In genomic region chr4:113762061-113762850, GRCh38 we compare ENCODE assay signal across 8 cellular contexts. TPM values are rescaled to one million over a fixed set of nuclear protein-coding genes. Genes with fewer than 3 reads are reported as not detected.
DNase-seq lines count a peak whose midpoint lies in the region; ATAC-seq and TF ChIP-seq lines count a peak whose summit lies in the region.

No MANE protein-coding gene starts in this region.

- peak overlapping the region; percentile 67 for H3K4me3 ChIP-seq in LNCaP clone FGC (ENCODE audit: low read depth, low read length)

- TF ChIP-seq CTCF in LNCaP clone FGC (IDR thresholded peaks at IDR 0.05; ENCODE audit: control insufficient read depth, extremely low read depth, insufficient read depth), result no peak
- 0 out of 2 replicates have a peak, but pooled peaks have one; percentile 2 for TF ChIP-seq CTCF in RWPE1 (conservative IDR thresholded peaks at IDR 0.05; ENCODE audit: low read depth)

- H3K27ac Mint-ChIP-seq in naive thymus-derived CD8-positive, alpha-beta T cell, result peak overlapping the region; percentile 95 to 100 (median 98)
- H3K27ac Mint-ChIP-seq in stimulated activated naive B cell treated with anti-CD40 and anti-IgM and Interleukin-4, amounts not matched to agents 10 μg/mL and 1 μg/mL and 100 μg/mL, for 72 hours, result peak overlapping the region; percentile 99

- H3K9me3 Mint-ChIP-seq in naive thymus-derived CD8-positive, alpha-beta T cell, result no peaks in the 10 kb centered on the region
- H3K9me3 Mint-ChIP-seq in stimulated activated naive B cell treated with anti-CD40 and anti-IgM and Interleukin-4, amounts not matched to agents 10 μg/mL and 1 μg/mL and 100 μg/mL, for 72 hours, result no peaks in the 10 kb centered on the region

- peak overlapping the region; percentile 100 for H3K27ac ChIP-seq in RWPE1

- DNase-seq in EL (peak; percentile 99), GOT3 (lab: John Stamatoyannopoulos, UW) (peak; percentile 70), LNCaP clone FGC (ENCODE audit: low read depth) (no peak), RWPE1 (ENCODE audit: low spot score) (peak; percentile 98), fibroblast of peridontal ligament (ENCODE audit: extremely low read depth) (peak; percentile 100)
- DNase-seq in activated effector memory CD4-positive, alpha-beta T cell treated with Interleukin-2 at 50 U/mL for 16 hours, result peak; percentile 95
- DNase-seq in naive thymus-derived CD8-positive, alpha-beta T cell, result peak; percentile 88 to 100 (median 98)
- peak; percentile 98 for DNase-seq in stimulated activated naive B cell treated with anti-CD40 and anti-IgM and Interleukin-4, amounts not matched to agents 10 μg/mL and 1 μg/mL and 100 μg/mL, for 72 hours

- H3K27me3 Mint-ChIP-seq in naive thymus-derived CD8-positive, alpha-beta T cell, result peaks cover 0 to 4% (median 0%) of the 10 kb centered on the region in 5 donors
- no peaks in the 10 kb centered on the region for H3K27me3 Mint-ChIP-seq in stimulated activated naive B cell treated with anti-CD40 and anti-IgM and Interleukin-4, amounts not matched to agents 10 μg/mL and 1 μg/mL and 100 μg/mL, for 72 hours

- peak; percentile 72 to 77 for ATAC-seq in naive thymus-derived CD8-positive, alpha-beta T cell
- peak; percentile 75 to 76 for ATAC-seq in stimulated activated naive B cell treated with anti-CD40 and anti-IgM and Interleukin-4, amounts not matched to agents 10 μg/mL and 1 μg/mL and 100 μg/mL, for 72 hours (replicated peaks)

- peaks cover 0 to 12% (median 0%) of the 10 kb centered on the region in 3 donors for H3K36me3 Mint-ChIP-seq in naive thymus-derived CD8-positive, alpha-beta T cell
- H3K36me3 Mint-ChIP-seq in stimulated activated naive B cell treated with anti-CD40 and anti-IgM and Interleukin-4, amounts not matched to agents 10 μg/mL and 1 μg/mL and 100 μg/mL, for 72 hours, result peaks cover 13 to 20% of the 10 kb centered on the region in 2 donors

- peak overlapping the region; percentile 88 to 99 (median 96) for H3K4me3 Mint-ChIP-seq in naive thymus-derived CD8-positive, alpha-beta T cell
- H3K4me3 Mint-ChIP-seq in stimulated activated naive B cell treated with anti-CD40 and anti-IgM and Interleukin-4, amounts not matched to agents 10 μg/mL and 1 μg/mL and 100 μg/mL, for 72 hours, result peak overlapping the region; percentile 96 to 98

- H3K4me1 Mint-ChIP-seq in naive thymus-derived CD8-positive, alpha-beta T cell, result peaks cover 10 to 40% (median 34%) of the 10 kb centered on the region in 4 donors
- peaks cover 12 to 16% of the 10 kb centered on the region in 2 donors for H3K4me1 Mint-ChIP-seq in stimulated activated naive B cell treated with anti-CD40 and anti-IgM and Interleukin-4, amounts not matched to agents 10 μg/mL and 1 μg/mL and 100 μg/mL, for 72 hours

- CTCF ChIA-PET in RWPE1 (lab: Yijun Ruan, JAX), result interaction anchor here (0.6 kb wide), 1 partner anchor 1220 kb away, joined by 3 read pairs; no protein-coding TSS in a partner anchor

- POLR2A ChIA-PET in RWPE1 (lab: Yijun Ruan, JAX; ENCODE audit: low non-redundant PET), result no interaction called here
- POLR2A ChIA-PET in naive thymus-derived CD8-positive, alpha-beta T cell (lab: Charles Lee), result interaction anchor here (0.7 to 1.8 kb wide), 10 partner anchors 9 to 215 kb away, joined by 3 to 8 read pairs (median 4); no protein-coding TSS in a partner anchor

RNA-seq across cellular contexts. Expression of gene CAMK2D, which starts 0.7 kb away (rescaled TPM):
- total RNA-seq in naive thymus-derived CD8-positive, alpha-beta T cell, result 10 to 100 TPM; 33.9 to 40.8 TPM
- polyA plus RNA-seq in naive thymus-derived CD8-positive, alpha-beta T cell, result 10 to 100 TPM; 10.4 to 12.0 (median 11.4) TPM
